Comparison of ENCODE assay signal across 16 cellular contexts in genomic region chr6:169029861-169030260, GRCh38.
DNase-seq lines count a peak whose midpoint lies in the region; ATAC-seq and TF ChIP-seq lines count a peak whose summit lies in the region.
"Had no signal": no experiment of that assay in that cellular context is flagged by ENCODE, and none has a peak within 500 bp of the region (broad histone marks: within the 10 kb centered on the region; RNA-seq: fewer than 3 reads in every experiment).

No MANE protein-coding gene starts in this region.

- peaks cover 52% of the 10 kb centered on the region for H3K27me3 Mint-ChIP-seq in central memory CD8-positive, alpha-beta T cell

- H3K36me3 ChIP-seq in BE2C, result no peaks in the 10 kb centered on the region
- H3K36me3 ChIP-seq in rectal smooth muscle tissue (ENCODE audit: control insufficient read depth, insufficient read depth, low read length), result no peaks in the 10 kb centered on the region
- H3K36me3 ChIP-seq: BLaER1 had no signal

- POLR2A ChIA-PET in GM10248 (lab: Yijun Ruan, JAX), result no interaction called here

- peak overlapping the region; percentile 22 for H3K27ac ChIP-seq in rectal smooth muscle tissue (ENCODE audit: low read depth, low read length)
- H3K27ac ChIP-seq: 22Rv1, BLaER1, GM23248 had no signal

- peak overlapping the region; percentile 39 for H3K27ac Mint-ChIP-seq in central memory CD8-positive, alpha-beta T cell (ENCODE audit: low read depth)
- H3K27ac Mint-ChIP-seq: CD8-positive, alpha-beta memory T cell had no signal

- peaks cover 19% of the 10 kb centered on the region; the same call in 1 of the 2 replicates for H3K4me1 ChIP-seq in BE2C
- H3K4me1 ChIP-seq in rectal smooth muscle tissue (ENCODE audit: control insufficient read depth, insufficient read depth, low read length), result no peaks in the 10 kb centered on the region

- no peak overlapping the region for H3K4me3 ChIP-seq in BE2C (ENCODE audit: low read depth, low read length)
- no peak overlapping the region for H3K4me3 ChIP-seq in rectal smooth muscle tissue (ENCODE audit: low read length)
- H3K4me3 ChIP-seq: BLaER1, GM12878, GM23248 had no signal

- no peaks in the 10 kb centered on the region for H3K27me3 ChIP-seq in BE2C
- H3K27me3 ChIP-seq in rectal smooth muscle tissue (ENCODE audit: control insufficient read depth, insufficient read depth, low read length), result no peaks in the 10 kb centered on the region
- H3K27me3 ChIP-seq: BLaER1 had no signal

- H3K4me3 Mint-ChIP-seq in central memory CD8-positive, alpha-beta T cell, result no peak overlapping the region
- H3K4me3 Mint-ChIP-seq: CD8-positive, alpha-beta memory T cell had no signal

- H3K9ac ChIP-seq in rectal smooth muscle tissue (ENCODE audit: low read length), result no peak overlapping the region
- H3K9ac ChIP-seq: BLaER1, GM23248 had no signal

- no peaks in the 10 kb centered on the region for H3K36me3 Mint-ChIP-seq in central memory CD8-positive, alpha-beta T cell (ENCODE audit: insufficient read depth)

- intact Hi-C loops in posterior cingulate gyrus (cut with DNase I), result no loop called here

- no peaks in the 10 kb centered on the region for H3K9me3 Mint-ChIP-seq in central memory CD8-positive, alpha-beta T cell

- DNase-seq in BE2C (peak; percentile 66), left kidney (ENCODE audit: low read depth, low spot score) (peak; percentile 38), GM10248 (ENCODE audit: extremely low spot score) (no peak), NCI-H526 treated with DMSO at 0.1 percent for 48 hours (lab: John Stamatoyannopoulos, UW) (no peak), posterior cingulate gyrus (no peak)
- no peak for DNase-seq in central memory CD8-positive, alpha-beta T cell (ENCODE audit: low spot score in 2 of 2)
- no peak for DNase-seq in stimulated activated CD4-positive, alpha-beta T cell treated with anti-CD3 and anti-CD28 coated beads, Interleukin-2, amount 100 ng/mL, for 48 hours
- DNase-seq: CD8-positive, alpha-beta memory T cell; DMS53; GM23248 had no signal

- no peaks in the 10 kb centered on the region for H3K4me1 Mint-ChIP-seq in central memory CD8-positive, alpha-beta T cell
- H3K4me1 Mint-ChIP-seq: CD8-positive, alpha-beta memory T cell had no signal

- TF ChIP-seq CTCF in BE2C (IDR thresholded peaks at IDR 0.05; ENCODE audit: low read depth, low read length), result no peak
- no peak for TF ChIP-seq CTCF in GM10248 (IDR thresholded peaks at IDR 0.05; ENCODE audit: control extremely low read depth, extremely low read depth, low read depth, missing control alignments)

- no peak for ATAC-seq in central memory CD8-positive, alpha-beta T cell (replicated peaks; ENCODE audit: extremely low read depth, poor library complexity, severe bottlenecking)
- ATAC-seq: GM12878, HCT116, HepG2 had no signal

- no peaks in the 10 kb centered on the region for H3K9me3 ChIP-seq in BE2C

- CTCF ChIA-PET in GM10248 (lab: Yijun Ruan, JAX), result interaction anchor here (1.7 kb wide), 1 partner anchor 11 kb away, joined by 5 read pairs; no protein-coding TSS in a partner anchor

Comparison
In these comparisons a context has a peak if more than half of its experiments do, and no peak if none do; other contexts are left out.
1. DNase-seq: peak in BE2C (single experiment) and left kidney (single experiment); none in central memory CD8-positive, alpha-beta T cell (0 of 2), GM10248 (single experiment), NCI-H526 treated with DMSO at 0.1 percent for 48 hours (single experiment), posterior cingulate gyrus (0 of 10) and stimulated activated CD4-positive, alpha-beta T cell treated with anti-CD3 and anti-CD28 coated beads, Interleukin-2, amount 100 ng/mL, for 48 hours (0 of 2).